Comparison of ENCODE assay signal across 19 cellular contexts in genomic region chr10:80281292-80281691, GRCh38. TPM values are rescaled to one million over a fixed set of nuclear protein-coding genes. Genes with fewer than 3 reads are reported as not detected.
DNase-seq lines count a peak whose midpoint lies in the region; ATAC-seq and TF ChIP-seq lines count a peak whose summit lies in the region.
"Had no signal": no experiment of that assay in that cellular context is flagged by ENCODE, and none has a peak within 500 bp of the region (broad histone marks: within the 10 kb centered on the region; RNA-seq: fewer than 3 reads in every experiment).

No MANE protein-coding gene starts in this region.

- WGBS in esophagus muscularis mucosa: 85% methylated on average over 6 of the region's 6 CpGs

- no peaks in the 10 kb centered on the region for H3K27me3 ChIP-seq in esophagus muscularis mucosa
- H3K27me3 ChIP-seq: SJCRH30, transverse colon had no signal

- H3K36me3 Mint-ChIP-seq in stimulated activated naive B cell treated with anti-CD40 and anti-IgM and Interleukin-4, amounts not matched to agents 10 μg/mL and 1 μg/mL and 100 μg/mL, for 72 hours: no peaks in the 10 kb centered on the region
- H3K36me3 Mint-ChIP-seq: activated naive CD4-positive, alpha-beta T cell treated with anti-CD3 and anti-CD28 coated beads, Interleukin-2, amount 10 ng/mL, durations not matched to agents 7 days and 5 days; CD4-positive, CD25-positive, alpha-beta regulatory T cell had no signal

- no peaks in the 10 kb centered on the region for H3K4me1 ChIP-seq in esophagus muscularis mucosa
- H3K4me1 ChIP-seq: SJCRH30, transverse colon had no signal

- H3K4me3 ChIP-seq in esophagus muscularis mucosa: no peak overlapping the region
- H3K4me3 ChIP-seq: SJCRH30, transverse colon had no signal

- TF ChIP-seq EP300 in esophagus muscularis mucosa (IDR thresholded peaks at IDR 0.05): no peak

- H3K27ac ChIP-seq in esophagus muscularis mucosa (replicated peaks in 1 of 4): no peak overlapping the region
- H3K27ac ChIP-seq: SJCRH30, transverse colon had no signal

- H3K27me3 Mint-ChIP-seq in stimulated activated naive B cell treated with anti-CD40 and anti-IgM and Interleukin-4, amounts not matched to agents 10 μg/mL and 1 μg/mL and 100 μg/mL, for 72 hours: peaks cover 0 to 3% of the 10 kb centered on the region in 2 donors

- no peak for TF ChIP-seq POLR2A in esophagus muscularis mucosa (IDR thresholded peaks at IDR 0.05; ENCODE audit: low read depth)

- no peak overlapping the region for H3K27ac Mint-ChIP-seq in stimulated activated naive B cell treated with anti-CD40 and anti-IgM and Interleukin-4, amounts not matched to agents 10 μg/mL and 1 μg/mL and 100 μg/mL, for 72 hours
- H3K27ac Mint-ChIP-seq: activated naive CD4-positive, alpha-beta T cell treated with anti-CD3 and anti-CD28 coated beads, Interleukin-2, amount 10 ng/mL, durations not matched to agents 7 days and 5 days; CD4-positive, CD25-positive, alpha-beta regulatory T cell; H9 had no signal

- no peaks in the 10 kb centered on the region for H3K9me3 ChIP-seq in esophagus muscularis mucosa
- H3K9me3 ChIP-seq: SJCRH30, transverse colon had no signal

- intact Hi-C loops in esophagus muscularis mucosa (cut with DNase I): no loop called here

- peaks cover 7 to 11% of the 10 kb centered on the region in 2 donors for H3K4me1 Mint-ChIP-seq in stimulated activated naive B cell treated with anti-CD40 and anti-IgM and Interleukin-4, amounts not matched to agents 10 μg/mL and 1 μg/mL and 100 μg/mL, for 72 hours
- H3K4me1 Mint-ChIP-seq: activated naive CD4-positive, alpha-beta T cell treated with anti-CD3 and anti-CD28 coated beads, Interleukin-2, amount 10 ng/mL, durations not matched to agents 7 days and 5 days; CD4-positive, CD25-positive, alpha-beta regulatory T cell had no signal

- peak; percentile 75 for ATAC-seq in GM21390 (IDR thresholded peaks at IDR 0.05; ENCODE audit: unreplicated experiment)
- ATAC-seq in HG03095 (IDR thresholded peaks at IDR 0.05; ENCODE audit: unreplicated experiment): peak; percentile 61
- ATAC-seq in stimulated activated naive B cell treated with anti-CD40 and anti-IgM and Interleukin-4, amounts not matched to agents 10 μg/mL and 1 μg/mL and 100 μg/mL, for 72 hours (replicated peaks): peak; percentile 91 to 96

- DNase-seq in esophagus muscularis mucosa (ENCODE audit: extremely low spot score): peak; percentile 88
- DNase-seq in stimulated activated naive B cell treated with anti-CD40 and anti-IgM and Interleukin-4, amounts not matched to agents 10 μg/mL and 1 μg/mL and 100 μg/mL, for 72 hours: peak; percentile 17
- no peak for DNase-seq in NCI-H524 (lab: John Stamatoyannopoulos, UW)
- DNase-seq in COR-L47 (lab: John Stamatoyannopoulos, UW): no peak
- no peak for DNase-seq in SIG-M5 treated with dmso at 0.1 percent for 504 hours (lab: John Stamatoyannopoulos, UW; ENCODE audit: unreplicated experiment)
- DNase-seq: activated naive CD4-positive, alpha-beta T cell treated with anti-CD3 and anti-CD28 coated beads, Interleukin-2, amount 10 ng/mL, durations not matched to agents 7 days and 5 days; CD4-positive, CD25-positive, alpha-beta regulatory T cell; effector CD8-positive, alpha-beta T cell; EL; H9; NCI-H2171 treated with DMSO at 0.1 percent for 48 hours; retina; SJCRH30; stimulated activated CD4-positive, alpha-beta T cell treated with anti-CD3 and anti-CD28 coated beads, Interleukin-2, amount 100 ng/mL, for 24 hours; transverse colon had no signal

- H3K4me3 Mint-ChIP-seq in stimulated activated naive B cell treated with anti-CD40 and anti-IgM and Interleukin-4, amounts not matched to agents 10 μg/mL and 1 μg/mL and 100 μg/mL, for 72 hours: no peak overlapping the region
- H3K4me3 Mint-ChIP-seq: activated naive CD4-positive, alpha-beta T cell treated with anti-CD3 and anti-CD28 coated beads, Interleukin-2, amount 10 ng/mL, durations not matched to agents 7 days and 5 days; CD4-positive, CD25-positive, alpha-beta regulatory T cell; H9 had no signal

- TF ChIP-seq CTCF in esophagus muscularis mucosa (IDR thresholded peaks at IDR 0.05): no peak

- H3K36me3 ChIP-seq in esophagus muscularis mucosa: no peaks in the 10 kb centered on the region
- H3K36me3 ChIP-seq: SJCRH30, transverse colon had no signal

- no peaks in the 10 kb centered on the region for H3K9me3 Mint-ChIP-seq in stimulated activated naive B cell treated with anti-CD40 and anti-IgM and Interleukin-4, amounts not matched to agents 10 μg/mL and 1 μg/mL and 100 μg/mL, for 72 hours
- H3K9me3 Mint-ChIP-seq: activated naive CD4-positive, alpha-beta T cell treated with anti-CD3 and anti-CD28 coated beads, Interleukin-2, amount 10 ng/mL, durations not matched to agents 7 days and 5 days; H9 had no signal

RNA-seq across cellular contexts. Expression of gene MAT1A, which starts 8.2 kb away (rescaled TPM):
- not detected for total RNA-seq in esophagus muscularis mucosa
- total RNA-seq: bronchial epithelial cell; CD4-positive, CD25-positive, alpha-beta regulatory T cell; M059J; SJCRH30 had no signal

Comparison
In these comparisons a context has a peak if more than half of its experiments do, and no peak if none do; other contexts are left out.
1. DNase-seq: peak in esophagus muscularis mucosa (single experiment) and stimulated activated naive B cell treated with anti-CD40 and anti-IgM and Interleukin-4, amounts not matched to agents 10 μg/mL and 1 μg/mL and 100 μg/mL, for 72 hours (single experiment); none in NCI-H524 (0 of 2), COR-L47 (single experiment) and SIG-M5 treated with dmso at 0.1 percent for 504 hours (single experiment).
2. Peak in every context shown above with its lines, with median percentiles within 50 percentile points of each other: ATAC-seq.